3 cellular contexts compared by ENCODE assay signal in genomic region chrX:139924696-139925094, GRCh38.
TF ChIP-seq lines count a peak whose summit lies in the region.

No MANE protein-coding gene starts in this region.

TF ChIP-seq in SK-N-SH treated with all-trans-retinoic acid at 6 μM for 48 hours, 23 proteins besides CTCF, POLR2A, EP300 and RAD21 (continues in another document):
- TF ChIP-seq ZNF70 (CRISPR knock-in tag; IDR thresholded peaks at IDR 0.05) (no peak), TOX (CRISPR knock-in tag; IDR thresholded peaks at IDR 0.05; ENCODE audit: borderline replicate concordance) (no peak), ISL1 (CRISPR knock-in tag; IDR thresholded peaks at IDR 0.05) (no peak), ARNTL (CRISPR knock-in tag; IDR thresholded peaks at IDR 0.05; ENCODE audit: borderline replicate concordance, low read depth) (no peak), PATZ1 (CRISPR knock-in tag; IDR thresholded peaks at IDR 0.05; ENCODE audit: borderline replicate concordance) (no peak), GLIS3 (CRISPR knock-in tag; IDR thresholded peaks at IDR 0.05) (no peak), CSDC2 (CRISPR knock-in tag; IDR thresholded peaks at IDR 0.05) (no peak), BACH2 (CRISPR knock-in tag; IDR thresholded peaks at IDR 0.05; ENCODE audit: borderline replicate concordance) (no peak)
- TF ChIP-seq, protein P1, sequence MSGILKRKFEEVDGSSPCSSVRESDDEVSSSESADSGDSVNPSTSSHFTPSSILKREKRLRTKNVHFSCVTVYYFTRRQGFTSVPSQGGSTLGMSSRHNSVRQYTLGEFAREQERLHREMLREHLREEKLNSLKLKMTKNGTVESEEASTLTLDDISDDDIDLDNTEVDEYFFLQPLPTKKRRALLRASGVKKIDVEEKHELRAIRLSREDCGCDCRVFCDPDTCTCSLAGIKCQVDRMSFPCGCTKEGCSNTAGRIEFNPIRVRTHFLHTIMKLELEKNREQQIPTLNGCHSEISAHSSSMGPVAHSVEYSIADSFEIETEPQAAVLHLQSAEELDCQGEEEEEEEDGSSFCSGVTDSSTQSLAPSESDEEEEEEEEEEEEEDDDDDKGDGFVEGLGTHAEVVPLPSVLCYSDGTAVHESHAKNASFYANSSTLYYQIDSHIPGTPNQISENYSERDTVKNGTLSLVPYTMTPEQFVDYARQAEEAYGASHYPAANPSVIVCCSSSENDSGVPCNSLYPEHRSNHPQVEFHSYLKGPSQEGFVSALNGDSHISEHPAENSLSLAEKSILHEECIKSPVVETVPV (CRISPR knock-in tag; IDR thresholded peaks at IDR 0.05): no peak
- TF ChIP-seq, protein P2, sequence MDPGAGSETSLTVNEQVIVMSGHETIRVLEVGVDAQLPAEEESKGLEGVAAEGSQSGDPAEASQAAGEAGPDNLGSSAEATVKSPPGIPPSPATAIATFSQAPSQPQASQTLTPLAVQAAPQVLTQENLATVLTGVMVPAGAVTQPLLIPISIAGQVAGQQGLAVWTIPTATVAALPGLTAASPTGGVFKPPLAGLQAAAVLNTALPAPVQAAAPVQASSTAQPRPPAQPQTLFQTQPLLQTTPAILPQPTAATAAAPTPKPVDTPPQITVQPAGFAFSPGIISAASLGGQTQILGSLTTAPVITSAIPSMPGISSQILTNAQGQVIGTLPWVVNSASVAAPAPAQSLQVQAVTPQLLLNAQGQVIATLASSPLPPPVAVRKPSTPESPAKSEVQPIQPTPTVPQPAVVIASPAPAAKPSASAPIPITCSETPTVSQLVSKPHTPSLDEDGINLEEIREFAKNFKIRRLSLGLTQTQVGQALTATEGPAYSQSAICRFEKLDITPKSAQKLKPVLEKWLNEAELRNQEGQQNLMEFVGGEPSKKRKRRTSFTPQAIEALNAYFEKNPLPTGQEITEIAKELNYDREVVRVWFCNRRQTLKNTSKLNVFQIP (CRISPR knock-in tag; IDR thresholded peaks at IDR 0.05; ENCODE audit: borderline replicate concordance, low read depth): no peak

TF ChIP-seq in SK-N-SH, 30 proteins besides CTCF, POLR2A, EP300 and RAD21:
- TF ChIP-seq TEAD4 (IDR thresholded peaks at IDR 0.05; ENCODE audit: borderline replicate concordance, insufficient read depth): no peak
- no peak for TF ChIP-seq MEF2A (IDR thresholded peaks at IDR 0.05; ENCODE audit: borderline replicate concordance, low read depth)
- no peak for TF ChIP-seq FOSL2 (IDR thresholded peaks at IDR 0.05; ENCODE audit: borderline replicate concordance, low read depth)
- no peak for TF ChIP-seq JUND (IDR thresholded peaks at IDR 0.05)
- TF ChIP-seq GATA2 (CRISPR knock-in tag; IDR thresholded peaks at IDR 0.05): no peak
- no peak for TF ChIP-seq RCOR1 (IDR thresholded peaks at IDR 0.05; ENCODE audit: low read length)
- no peak for TF ChIP-seq REST (IDR thresholded peaks at IDR 0.05; ENCODE audit: low read depth, low read length)
- no peak for TF ChIP-seq TAF1 (IDR thresholded peaks at IDR 0.05; ENCODE audit: borderline replicate concordance, low read depth, low read length)
- no peak for TF ChIP-seq USF2 (IDR thresholded peaks at IDR 0.05; ENCODE audit: borderline replicate concordance, low read depth, low read length)

TF ChIP-seq in HepG2, 621 proteins besides CTCF, POLR2A, EP300 and RAD21:
- TF ChIP-seq, protein P3, sequence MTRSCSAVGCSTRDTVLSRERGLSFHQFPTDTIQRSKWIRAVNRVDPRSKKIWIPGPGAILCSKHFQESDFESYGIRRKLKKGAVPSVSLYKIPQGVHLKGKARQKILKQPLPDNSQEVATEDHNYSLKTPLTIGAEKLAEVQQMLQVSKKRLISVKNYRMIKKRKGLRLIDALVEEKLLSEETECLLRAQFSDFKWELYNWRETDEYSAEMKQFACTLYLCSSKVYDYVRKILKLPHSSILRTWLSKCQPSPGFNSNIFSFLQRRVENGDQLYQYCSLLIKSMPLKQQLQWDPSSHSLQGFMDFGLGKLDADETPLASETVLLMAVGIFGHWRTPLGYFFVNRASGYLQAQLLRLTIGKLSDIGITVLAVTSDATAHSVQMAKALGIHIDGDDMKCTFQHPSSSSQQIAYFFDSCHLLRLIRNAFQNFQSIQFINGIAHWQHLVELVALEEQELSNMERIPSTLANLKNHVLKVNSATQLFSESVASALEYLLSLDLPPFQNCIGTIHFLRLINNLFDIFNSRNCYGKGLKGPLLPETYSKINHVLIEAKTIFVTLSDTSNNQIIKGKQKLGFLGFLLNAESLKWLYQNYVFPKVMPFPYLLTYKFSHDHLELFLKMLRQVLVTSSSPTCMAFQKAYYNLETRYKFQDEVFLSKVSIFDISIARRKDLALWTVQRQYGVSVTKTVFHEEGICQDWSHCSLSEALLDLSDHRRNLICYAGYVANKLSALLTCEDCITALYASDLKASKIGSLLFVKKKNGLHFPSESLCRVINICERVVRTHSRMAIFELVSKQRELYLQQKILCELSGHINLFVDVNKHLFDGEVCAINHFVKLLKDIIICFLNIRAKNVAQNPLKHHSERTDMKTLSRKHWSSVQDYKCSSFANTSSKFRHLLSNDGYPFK (CRISPR knock-in tag; IDR thresholded peaks at IDR 0.05; ENCODE audit: borderline replicate concordance): no peak
